Comparison of ENCODE assay signal across 9 cellular contexts in genomic region chr1:101259744-101260148, GRCh38. TPM values are rescaled to one million over a fixed set of nuclear protein-coding genes. Genes with fewer than 3 reads are reported as not detected.
DNase-seq lines count a peak whose midpoint lies in the region; ATAC-seq, FAIRE-seq and TF ChIP-seq lines count a peak whose summit lies in the region.
"Had no signal": no experiment of that assay in that cellular context is flagged by ENCODE, and none has a peak within 500 bp of the region (broad histone marks: within the 10 kb centered on the region; RNA-seq: fewer than 3 reads in every experiment).

No MANE protein-coding gene starts in this region.

- no peak overlapping the region for H2AFZ ChIP-seq in keratinocyte (ENCODE audit: control insufficient read depth, low read length)

- peak; percentile 64 for FAIRE-seq in keratinocyte (lab: Jason Lieb, UNC)

- H3K4me3 Mint-ChIP-seq in activated T-helper 17 cell treated with anti-CD3 and anti-CD28 coated beads, Interleukin-2, amount 50 U/mL, for 72 hours = peak overlapping the region; percentile 75

- no peak for DNase-seq in AG04450 (ENCODE audit: low read depth, low spot score)
- DNase-seq in HPDE6-E6E7 (ENCODE audit: extremely low spot score) = peak; percentile 58
- DNase-seq in keratinocyte (ENCODE audit: low read depth, low spot score) = peak; percentile 35
- DNase-seq in retina = no peak
- no peak for DNase-seq in substantia nigra (lab: John Stamatoyannopoulos, UW)
- DNase-seq: dorsolateral prefrontal cortex had no signal

- peak overlapping the region; percentile 92 for H3K27ac Mint-ChIP-seq in activated T-helper 17 cell treated with anti-CD3 and anti-CD28 coated beads, Interleukin-2, amount 50 U/mL, for 72 hours

- ATAC-seq in activated T-helper 17 cell treated with anti-CD3 and anti-CD28 coated beads, Interleukin-2, amount 50 U/mL, for 72 hours (replicated peaks) = peak; percentile 78
- no peak for ATAC-seq in HG02798 (IDR thresholded peaks at IDR 0.05; ENCODE audit: poor library complexity, unreplicated experiment)
- ATAC-seq in GM21390 (IDR thresholded peaks at IDR 0.05; ENCODE audit: unreplicated experiment) = no peak

- H3K36me3 ChIP-seq in keratinocyte (ENCODE audit: control insufficient read depth in 2 of 2, extremely low read depth in 1 of 2, insufficient read depth in 2 of 2, low read length in 2 of 2) = no peaks in the 10 kb centered on the region

- CTCF ChIA-PET in AG04450 (lab: Charles Lee) = interaction anchor here (0.7 to 3.6 kb wide), 3 partner anchors 21 to 218 kb away, joined by 3 to 29 read pairs (median 3); no protein-coding TSS in a partner anchor

- peaks cover 55% of the 10 kb centered on the region for H3K4me1 Mint-ChIP-seq in activated T-helper 17 cell treated with anti-CD3 and anti-CD28 coated beads, Interleukin-2, amount 50 U/mL, for 72 hours

- dilution Hi-C loops in keratinocyte (cut with MboI; ENCODE audit: extremely low pct_ligation_motif_present, low sequenced_read_pairs) = no loop called here

- H3K79me2 ChIP-seq in keratinocyte (ENCODE audit: control insufficient read depth, insufficient read depth, low read length) = no peaks in the 10 kb centered on the region

- no peaks in the 10 kb centered on the region for H3K27me3 Mint-ChIP-seq in activated T-helper 17 cell treated with anti-CD3 and anti-CD28 coated beads, Interleukin-2, amount 50 U/mL, for 72 hours

- no peaks in the 10 kb centered on the region for H4K20me1 ChIP-seq in keratinocyte (ENCODE audit: control insufficient read depth, extremely low read depth, insufficient read depth, low read length)

- H3K27me3 ChIP-seq in AG04450 (ENCODE audit: control insufficient read depth, insufficient read depth, low read length) (no peaks in the 10 kb centered on the region), keratinocyte (ENCODE audit: control insufficient read depth, extremely low read depth, insufficient read depth, low read length) (no peaks in the 10 kb centered on the region)
- H3K27me3 ChIP-seq: dorsolateral prefrontal cortex had no signal

- H3K4me3 ChIP-seq in AG04450 (ENCODE audit: low read depth, low read length) = no peak overlapping the region
- no peak overlapping the region for H3K4me3 ChIP-seq in keratinocyte (ENCODE audit: control insufficient read depth in 2 of 3, extremely low read depth in 1 of 3, insufficient read depth in 2 of 3, low read depth in 1 of 3, low read length in 3 of 3)
- H3K4me3 ChIP-seq: dorsolateral prefrontal cortex had no signal

- H3K4me2 ChIP-seq in keratinocyte (ENCODE audit: control insufficient read depth, extremely low read depth, insufficient read depth, low read depth, low read length) = peak overlapping the region; percentile 29

- peak overlapping the region; percentile 5 for H3K9ac ChIP-seq in keratinocyte (ENCODE audit: control insufficient read depth, extremely low read depth, insufficient read depth, low read length)

- TF ChIP-seq CTCF in AG04450 (IDR thresholded peaks at IDR 0.05; ENCODE audit: low read depth, low read length) = no peak
- TF ChIP-seq CTCF in keratinocyte (optimal IDR thresholded peaks at IDR 0.05 in 1 of 3, IDR thresholded peaks at IDR 0.05 in 1 of 3, conservative IDR thresholded peaks at IDR 0.05 in 1 of 3; ENCODE audit: extremely low read depth in 1 of 3, insufficient read depth in 2 of 3, low read length in 3 of 3) = no peak

- POLR2A ChIA-PET in AG04450 (lab: Yijun Ruan, JAX) = interaction anchor here (0.6 to 0.8 kb wide), 2 partner anchors 40 to 365 kb away, joined by 3 to 6 read pairs; partner anchors contain the start of gene EXTL2

- peak overlapping the region; percentile 13 for H3K27ac ChIP-seq in AG04450 (ENCODE audit: low read depth, low read length)
- peak overlapping the region; percentile 82 for H3K27ac ChIP-seq in keratinocyte (ENCODE audit: control insufficient read depth, insufficient read depth, low read length)
- H3K27ac ChIP-seq in substantia nigra (ENCODE audit: low read depth, low read length, poor library complexity, severe bottlenecking) = no peak overlapping the region
- H3K27ac ChIP-seq: dorsolateral prefrontal cortex had no signal

- peaks cover 21% of the 10 kb centered on the region for H3K4me1 ChIP-seq in keratinocyte (ENCODE audit: control insufficient read depth, extremely low read depth, insufficient read depth, low read length)

- no peaks in the 10 kb centered on the region for H3K36me3 Mint-ChIP-seq in activated T-helper 17 cell treated with anti-CD3 and anti-CD28 coated beads, Interleukin-2, amount 50 U/mL, for 72 hours (ENCODE audit: low read depth)

- H3K9me3 ChIP-seq in AG04450 (ENCODE audit: control insufficient read depth, insufficient read depth, low read length) (no peaks in the 10 kb centered on the region), keratinocyte (ENCODE audit: control insufficient read depth, low read depth, low read length) (no peaks in the 10 kb centered on the region)

- no peaks in the 10 kb centered on the region for H3K9me3 Mint-ChIP-seq in activated T-helper 17 cell treated with anti-CD3 and anti-CD28 coated beads, Interleukin-2, amount 50 U/mL, for 72 hours

- H3K9me1 ChIP-seq in keratinocyte (ENCODE audit: control insufficient read depth, extremely low read depth, insufficient read depth, low read length) = no peaks in the 10 kb centered on the region

RNA-seq across cellular contexts. Expression of gene S1PR1, which starts 22.9 kb away (rescaled TPM):
- polyA plus RNA-seq in AG04450 (2011; rRNA removed) (35.8 and 38.1 TPM in 2 replicates), keratinocyte (2.0 to 10.7 TPM (median 3.1 TPM) in 3 replicates)
- 43.7 and 50.3 TPM in 2 replicates for polyA minus RNA-seq in AG04450 (2011; rRNA and poly(A)+ RNA removed)
- total RNA-seq in activated T-helper 17 cell treated with anti-CD3 and anti-CD28 coated beads, Interleukin-2, amount 50 U/mL, for 72 hours = 100 to 1,000 TPM; 147 to 170 TPM
- polyA plus RNA-seq in keratinocyte (2011; ENCODE audit: low read depth) = 0.19 TPM
- 2.4 and 3.7 TPM in 2 replicates for polyA plus RNA-seq in keratinocyte (2011; cell fraction: cytosol; rRNA removed)
- 4.5 and 5.6 TPM in 2 replicates for polyA plus RNA-seq in keratinocyte (2011; cell fraction: nucleus; rRNA removed)
- polyA plus RNA-seq in keratinocyte (2012; ENCODE audit: low replicate concordance) = 0.30 and 6.2 TPM in 2 replicates
- 3.4 to 16.0 TPM (median 4.8 TPM) in 3 replicates for polyA minus RNA-seq in keratinocyte
- 4.4 TPM for polyA minus RNA-seq in keratinocyte (2011; cell fraction: cytosol; rRNA and poly(A)+ RNA removed)
- 3.1 and 5.7 TPM in 2 replicates for polyA minus RNA-seq in keratinocyte (2011; cell fraction: nucleus; rRNA and poly(A)+ RNA removed)

Comparison
In these comparisons a context has a peak if more than half of its experiments do, and no peak if none do; other contexts are left out.
1. DNase-seq: peak in HPDE6-E6E7 (single experiment) and keratinocyte (single experiment); none in AG04450 (single experiment), retina (single experiment) and substantia nigra (0 of 49).